ENCODE assay signal across 24 cellular contexts in genomic region chr12:97309921-97310320, GRCh38.
DNase-seq lines count a peak whose midpoint lies in the region; TF ChIP-seq lines count a peak whose summit lies in the region.
"Had no signal": no experiment of that assay in that cellular context is flagged by ENCODE, and none has a peak within 500 bp of the region (broad histone marks: within the 10 kb centered on the region; RNA-seq: fewer than 3 reads in every experiment).

No MANE protein-coding gene starts in this region.

- H3K4me3 Mint-ChIP-seq in endodermal cell, result no peak overlapping the region
- H3K4me3 Mint-ChIP-seq in nephron progenitor cell, result no peak overlapping the region
- H3K4me3 Mint-ChIP-seq: CD14-positive monocyte; CD4-positive, alpha-beta memory T cell; CD4-positive, CD25-positive, alpha-beta regulatory T cell; CD8-positive, alpha-beta memory T cell had no signal

- H3K4me1 Mint-ChIP-seq in endodermal cell (peaks cover 14% of the 10 kb centered on the region), nephron progenitor cell (peaks cover 18% of the 10 kb centered on the region)
- H3K4me1 Mint-ChIP-seq: CD8-positive, alpha-beta memory T cell had no signal

- H3K4me3 ChIP-seq in endodermal cell (ENCODE audit: low read length), result no peak overlapping the region
- no peak overlapping the region for H3K4me3 ChIP-seq in foreskin fibroblast (ENCODE audit: low read depth in 1 of 2, low read length in 2 of 2)
- H3K4me3 ChIP-seq: BLaER1, GM12878 had no signal

- H3K27ac ChIP-seq in endodermal cell (ENCODE audit: low read depth, low read length), result no peak overlapping the region
- H3K27ac ChIP-seq: BLaER1 had no signal

- H3K9me3 ChIP-seq in endodermal cell (ENCODE audit: control insufficient read depth, low read length), result no peaks in the 10 kb centered on the region
- H3K9me3 ChIP-seq: BE2C, BLaER1 had no signal

- H3K27ac Mint-ChIP-seq in endodermal cell (no peak overlapping the region), nephron progenitor cell (peak overlapping the region; percentile 59)
- H3K27ac Mint-ChIP-seq: CD14-positive monocyte; CD4-positive, alpha-beta memory T cell; CD4-positive, CD25-positive, alpha-beta regulatory T cell had no signal

- peak; percentile 32 for DNase-seq in SK-MEL-5 (ENCODE audit: low read depth, low spot score)
- peak; percentile 23 for DNase-seq in endodermal cell
- no peak for DNase-seq in nephron progenitor cell
- DNase-seq in KBM-7, result no peak
- DNase-seq in activated naive CD4-positive, alpha-beta T cell (lab: John Stamatoyannopoulos, UW), result no peak
- no peak for DNase-seq in foreskin fibroblast
- DNase-seq: 8988T; ACHN; BE2C; C1 segment of cervical spinal cord; CD4-positive, alpha-beta memory T cell; CD4-positive, CD25-positive, alpha-beta regulatory T cell; CD8-positive, alpha-beta memory T cell; COR-L47; DMS 273 treated with DMSO at 0.1 percent for 48 hours; DMS153; DMS53; DMS79; DND-41; EL; GDM1 had no signal

- no peak for TF ChIP-seq CTCF in endodermal cell (conservative IDR thresholded peaks at IDR 0.05)
- TF ChIP-seq CTCF in nephron progenitor cell (IDR thresholded peaks at IDR 0.05), result no peak
- no peak for TF ChIP-seq CTCF in foreskin fibroblast (IDR thresholded peaks at IDR 0.05; ENCODE audit: low read depth, low read length)

- peaks cover 6% of the 10 kb centered on the region for H3K4me1 ChIP-seq in endodermal cell (ENCODE audit: control insufficient read depth, insufficient read depth, low read length)
- H3K4me1 ChIP-seq: BE2C had no signal

- H3K27me3 ChIP-seq in endodermal cell (ENCODE audit: control insufficient read depth, insufficient read depth, low read length, poor library complexity, severe bottlenecking), result no peaks in the 10 kb centered on the region
- H3K27me3 ChIP-seq: BE2C, BLaER1 had no signal

- peaks cover 2% of the 10 kb centered on the region for H3K27me3 Mint-ChIP-seq in endodermal cell (ENCODE audit: insufficient read depth)
- no peaks in the 10 kb centered on the region for H3K27me3 Mint-ChIP-seq in nephron progenitor cell (ENCODE audit: low read depth, poor library complexity)

- H3K9me3 Mint-ChIP-seq in endodermal cell, result peaks cover 2% of the 10 kb centered on the region
- H3K9me3 Mint-ChIP-seq in nephron progenitor cell, result no peaks in the 10 kb centered on the region
- H3K9me3 Mint-ChIP-seq: CD4-positive, alpha-beta memory T cell; CD8-positive, alpha-beta memory T cell had no signal

- no peaks in the 10 kb centered on the region for H3K36me3 Mint-ChIP-seq in endodermal cell (ENCODE audit: low read depth)
- no peaks in the 10 kb centered on the region for H3K36me3 Mint-ChIP-seq in nephron progenitor cell (ENCODE audit: low read depth)
- H3K36me3 Mint-ChIP-seq: CD14-positive monocyte; CD4-positive, alpha-beta memory T cell; CD4-positive, CD25-positive, alpha-beta regulatory T cell; CD8-positive, alpha-beta memory T cell had no signal

- 83 to 100% methylated on average over 2 to 5 of the region's 5 CpGs for WGBS in endodermal cell (ENCODE audit: insufficient coverage in 1 of 2, insufficient read length in 1 of 2), 2 experiments

- no peaks in the 10 kb centered on the region for H3K36me3 ChIP-seq in endodermal cell (ENCODE audit: control insufficient read depth, insufficient read depth, low read length)
- H3K36me3 ChIP-seq: BE2C, BLaER1 had no signal

- in situ Hi-C loops in SK-MEL-5 (cut with HindIII; ENCODE audit: low pct_unique_long_range_greater_than_20kb, low sequenced_read_pairs), result no loop called here
- in situ Hi-C loops in KBM-7 (cut with MboI; ENCODE audit: low pct_unique_long_range_greater_than_20kb, low sequenced_read_pairs), result no loop called here

- H3K9ac ChIP-seq in endodermal cell (ENCODE audit: extremely low read depth, low read length, poor library complexity, severe bottlenecking), result no peak overlapping the region
- H3K9ac ChIP-seq: BLaER1 had no signal

Comparison
In these comparisons a context has a peak if more than half of its experiments do, and no peak if none do; other contexts are left out.
1. DNase-seq: peak in SK-MEL-5 (single experiment) and endodermal cell (single experiment); none in nephron progenitor cell (single experiment), KBM-7 (single experiment), activated naive CD4-positive, alpha-beta T cell (0 of 4) and foreskin fibroblast (0 of 2).